ENCODE assay signal across 1 cellular context in the genomic region with DNA sequence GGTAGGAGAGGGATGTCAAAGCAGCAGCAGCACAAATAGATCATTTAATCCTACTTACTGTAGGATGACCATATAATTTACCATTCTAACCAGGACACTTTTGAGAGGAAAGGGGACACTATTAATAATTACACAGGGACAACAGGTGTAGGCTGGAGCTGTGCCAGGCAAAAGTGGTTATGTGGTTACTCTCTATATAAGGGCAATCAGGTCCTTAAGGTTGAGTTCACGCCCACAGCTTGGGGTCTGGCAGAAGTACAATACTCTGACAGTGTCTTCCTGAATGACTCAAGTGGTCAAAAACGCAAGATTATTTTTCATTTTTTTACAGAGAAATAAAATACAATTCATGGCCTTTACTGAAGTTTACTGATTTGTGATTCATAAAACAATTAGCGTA.
A peak's percentile ranks its signal among the peaks of the same experiment; 100 is the strongest.
TF ChIP-seq lines count a peak whose summit lies in the region.

No MANE protein-coding gene starts in this region.

TF ChIP-seq in endothelial cell of umbilical vein, 7 proteins besides CTCF, POLR2A, EP300 and RAD21 (continued from another document):
- TF ChIP-seq POLR2AphosphoS5 (IDR thresholded peaks at IDR 0.05; ENCODE audit: insufficient read depth, low read depth, low read length) = peak; percentile 32
- no peak for TF ChIP-seq EZH2 (IDR thresholded peaks at IDR 0.05; ENCODE audit: borderline replicate concordance, low read depth, low read length, severe bottlenecking)
- TF ChIP-seq JUN (IDR thresholded peaks at IDR 0.05; ENCODE audit: borderline replicate concordance, insufficient read depth, insufficient read length, low read depth) = peak; percentile 38
